1 cellular context compared by ENCODE assay signal in genomic region chr6:17998442-17998841, GRCh38.
TF ChIP-seq lines count a peak whose summit lies in the region.

No MANE protein-coding gene starts in this region.

TF ChIP-seq in K562, 482 proteins besides CTCF, POLR2A, EP300 and RAD21:
- TF ChIP-seq ZBTB17 (CRISPR knock-in tag; IDR thresholded peaks at IDR 0.05) (no peak), NCOA1 (IDR thresholded peaks at IDR 0.05; ENCODE audit: low read depth) (no peak), KAT2B (IDR thresholded peaks at IDR 0.05; ENCODE audit: low read depth, low read length) (no peak), HCFC1 (IDR thresholded peaks at IDR 0.05; ENCODE audit: low read depth, low read length) (no peak), ATF3 (IDR thresholded peaks at IDR 0.05) (peak; percentile 77), ATF3 (CRISPR knock-in tag; conservative IDR thresholded peaks at IDR 0.05) (no peak), SUPT5H (IDR thresholded peaks at IDR 0.05) (no peak), MAFF (IDR thresholded peaks at IDR 0.05; ENCODE audit: low read length) (no peak), ATF7 (IDR thresholded peaks at IDR 0.05) (no peak), SMARCB1 (IDR thresholded peaks at IDR 0.05; ENCODE audit: insufficient read length, low read depth) (no peak), TEAD2 (tag; IDR thresholded peaks at IDR 0.05) (no peak), KDM1A (IDR thresholded peaks at IDR 0.05) (no peak), JUND (IDR thresholded peaks at IDR 0.05; ENCODE audit: borderline replicate concordance, low read depth, low read length) (peak; percentile 29; the same call in 1 of the 2 replicates), JUND (tag; IDR thresholded peaks at IDR 0.05; ENCODE audit: borderline replicate concordance, low read depth, low read length) (peak; percentile 61; the same call in 1 of the 3 replicates), KLF16 (IDR thresholded peaks at IDR 0.05) (no peak), ZNF75A (CRISPR knock-in tag; IDR thresholded peaks at IDR 0.05) (no peak), ZNF408 (CRISPR knock-in tag; IDR thresholded peaks at IDR 0.05; ENCODE audit: low read depth) (no peak), MECOM (CRISPR knock-in tag; IDR thresholded peaks at IDR 0.05) (peak; percentile 84; the same call in 1 of the 2 replicates), PCBP2 (IDR thresholded peaks at IDR 0.05; ENCODE audit: low read depth, low read length, poor library complexity, severe bottlenecking) (no peak), TCF7 (IDR thresholded peaks at IDR 0.05; ENCODE audit: borderline replicate concordance) (no peak), EHMT2 (IDR thresholded peaks at IDR 0.05) (0 out of 2 replicates have a peak, but pooled peaks have one; percentile 37), ZNF41 (CRISPR knock-in tag; conservative IDR thresholded peaks at IDR 0.05) (no peak), ZNF384 (IDR thresholded peaks at IDR 0.05; ENCODE audit: low read depth, low read length) (no peak), ZNF583 (CRISPR knock-in tag; IDR thresholded peaks at IDR 0.05) (no peak), CEBPB (tag; IDR thresholded peaks at IDR 0.05) (no peak), TFAM (CRISPR knock-in tag; conservative IDR thresholded peaks at IDR 0.05) (no peak), FOSL1 (tag; conservative IDR thresholded peaks at IDR 0.05) (peak; percentile 67), JUN (IDR thresholded peaks at IDR 0.05; ENCODE audit: borderline replicate concordance, low read depth, low read length) (peak; percentile 67; the same call in 1 of the 2 replicates), JUN (CRISPR knock-in tag; IDR thresholded peaks at IDR 0.05; ENCODE audit: borderline replicate concordance) (no peak), SETDB1 (IDR thresholded peaks at IDR 0.05; ENCODE audit: low read length) (no peak), ZFP91 (CRISPR knock-in tag; IDR thresholded peaks at IDR 0.05) (no peak), ZKSCAN1 (IDR thresholded peaks at IDR 0.05; ENCODE audit: low read depth, low read length) (no peak), TRIM28 (IDR thresholded peaks at IDR 0.05) (no peak), MCM7 (IDR thresholded peaks at IDR 0.05) (no peak), SMC3 (conservative IDR thresholded peaks at IDR 0.05; ENCODE audit: insufficient read depth, low read depth, low read length) (no peak), YY1 (IDR thresholded peaks at IDR 0.05; ENCODE audit: borderline replicate concordance in 1 of 3, control insufficient read depth in 1 of 3, extremely low read depth in 1 of 3, insufficient read depth in 3 of 3, insufficient read length in 1 of 3, insufficient replicate concordance in 2 of 3, low read depth in 1 of 3, low read length in 2 of 3) (peak in 1 of 3 experiments; percentile 14), NFYB (IDR thresholded peaks at IDR 0.05; ENCODE audit: extremely low read depth, insufficient read length) (no peak)
- TF ChIP-seq, protein P1, sequence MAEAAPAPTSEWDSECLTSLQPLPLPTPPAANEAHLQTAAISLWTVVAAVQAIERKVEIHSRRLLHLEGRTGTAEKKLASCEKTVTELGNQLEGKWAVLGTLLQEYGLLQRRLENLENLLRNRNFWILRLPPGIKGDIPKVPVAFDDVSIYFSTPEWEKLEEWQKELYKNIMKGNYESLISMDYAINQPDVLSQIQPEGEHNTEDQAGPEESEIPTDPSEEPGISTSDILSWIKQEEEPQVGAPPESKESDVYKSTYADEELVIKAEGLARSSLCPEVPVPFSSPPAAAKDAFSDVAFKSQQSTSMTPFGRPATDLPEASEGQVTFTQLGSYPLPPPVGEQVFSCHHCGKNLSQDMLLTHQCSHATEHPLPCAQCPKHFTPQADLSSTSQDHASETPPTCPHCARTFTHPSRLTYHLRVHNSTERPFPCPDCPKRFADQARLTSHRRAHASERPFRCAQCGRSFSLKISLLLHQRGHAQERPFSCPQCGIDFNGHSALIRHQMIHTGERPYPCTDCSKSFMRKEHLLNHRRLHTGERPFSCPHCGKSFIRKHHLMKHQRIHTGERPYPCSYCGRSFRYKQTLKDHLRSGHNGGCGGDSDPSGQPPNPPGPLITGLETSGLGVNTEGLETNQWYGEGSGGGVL (CRISPR knock-in tag; IDR thresholded peaks at IDR 0.05) = no peak
- TF ChIP-seq, protein P2, sequence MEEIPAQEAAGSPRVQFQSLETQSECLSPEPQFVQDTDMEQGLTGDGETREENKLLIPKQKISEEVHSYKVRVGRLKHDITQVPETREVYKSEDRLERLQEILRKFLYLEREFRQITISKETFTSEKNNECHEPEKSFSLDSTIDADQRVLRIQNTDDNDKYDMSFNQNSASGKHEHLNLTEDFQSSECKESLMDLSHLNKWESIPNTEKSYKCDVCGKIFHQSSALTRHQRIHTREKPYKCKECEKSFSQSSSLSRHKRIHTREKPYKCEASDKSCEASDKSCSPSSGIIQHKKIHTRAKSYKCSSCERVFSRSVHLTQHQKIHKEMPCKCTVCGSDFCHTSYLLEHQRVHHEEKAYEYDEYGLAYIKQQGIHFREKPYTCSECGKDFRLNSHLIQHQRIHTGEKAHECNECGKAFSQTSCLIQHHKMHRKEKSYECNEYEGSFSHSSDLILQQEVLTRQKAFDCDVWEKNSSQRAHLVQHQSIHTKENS (CRISPR knock-in tag; IDR thresholded peaks at IDR 0.05) = no peak
TF ChIP-seq in K562: peak in this region for 7.
